In the genomic region with DNA sequence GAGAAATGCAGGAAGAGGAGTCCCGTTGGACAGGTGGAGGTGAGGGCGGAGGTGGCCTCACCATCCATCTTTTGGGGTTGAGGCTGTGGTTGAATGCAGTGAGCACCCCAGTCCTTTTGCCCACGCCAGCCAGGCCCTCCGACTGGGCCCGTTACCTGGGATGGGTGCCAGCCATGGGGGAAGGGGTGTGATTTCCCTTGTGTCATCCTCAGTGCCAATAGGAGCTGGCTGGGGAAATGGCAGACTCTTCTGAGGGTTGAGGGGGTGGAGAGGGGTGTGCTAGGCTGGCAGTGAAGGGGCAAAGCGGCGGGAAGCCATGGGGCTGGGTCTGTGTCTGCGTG, we compare ENCODE assay signal across 1 cellular context.
TF ChIP-seq lines count a peak whose summit lies in the region.

No MANE protein-coding gene starts in this region.

TF ChIP-seq in K562, 482 proteins besides CTCF, POLR2A, EP300 and RAD21:
- TF ChIP-seq HNRNPH1 (optimal IDR thresholded peaks at IDR 0.05; ENCODE audit: low read depth, low read length) (no peak), BRF1 (IDR thresholded peaks at IDR 0.05; ENCODE audit: borderline replicate concordance, extremely low read depth, insufficient read length) (no peak), ZNF274 (IDR thresholded peaks at IDR 0.05; ENCODE audit: borderline replicate concordance, low read depth, low read length) (no peak)
TF ChIP-seq in K562: peak in this region for 0.
